In the genomic region with DNA sequence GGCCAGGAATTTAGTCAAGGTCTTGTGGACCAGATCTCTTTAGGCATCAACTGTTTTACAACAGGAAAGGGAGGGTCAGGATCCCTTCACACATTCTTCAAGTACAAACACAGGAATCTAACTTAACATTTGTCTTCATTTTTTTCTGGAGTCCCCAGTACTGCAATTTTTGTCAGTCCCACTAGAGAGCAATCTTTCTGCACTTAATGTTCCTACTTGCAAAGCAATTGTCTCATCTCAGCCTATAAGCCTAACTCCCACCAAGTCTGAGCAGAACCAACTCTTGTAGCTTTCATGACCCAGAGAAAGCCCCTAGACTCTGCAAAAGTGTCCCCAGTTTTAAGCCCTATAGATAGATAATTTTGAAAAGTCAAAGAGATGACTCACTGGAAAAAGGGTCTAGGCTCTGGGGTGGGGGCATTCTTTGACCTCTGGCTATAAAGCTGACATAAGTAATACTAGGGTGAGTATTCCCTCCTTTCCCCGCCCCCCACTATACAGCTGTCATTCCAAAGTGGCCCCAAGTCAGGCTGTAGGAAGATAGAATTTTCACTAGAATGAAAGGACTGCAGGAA, we compare ENCODE assay signal across 1 cellular context.
TF ChIP-seq lines count a peak whose summit lies in the region.

No MANE protein-coding gene starts in this region.

TF ChIP-seq in endothelial cell of umbilical vein, 7 proteins besides CTCF, POLR2A, EP300 and RAD21:
- no peak for TF ChIP-seq JUN (IDR thresholded peaks at IDR 0.05; ENCODE audit: borderline replicate concordance, insufficient read depth, insufficient read length, low read depth)
- no peak for TF ChIP-seq EZH2 (IDR thresholded peaks at IDR 0.05; ENCODE audit: borderline replicate concordance, low read depth, low read length, severe bottlenecking)
- no peak for TF ChIP-seq FOS (IDR thresholded peaks at IDR 0.05; ENCODE audit: borderline replicate concordance, insufficient read depth, low read length)
- TF ChIP-seq GATA2 (IDR thresholded peaks at IDR 0.05; ENCODE audit: insufficient read depth, insufficient read length, low read depth, low read length): no peak
- TF ChIP-seq MYC (IDR thresholded peaks at IDR 0.05; ENCODE audit: low read depth, low read length): no peak
- no peak for TF ChIP-seq MAX (IDR thresholded peaks at IDR 0.05; ENCODE audit: insufficient read depth, insufficient read length)
- TF ChIP-seq POLR2AphosphoS5 (IDR thresholded peaks at IDR 0.05; ENCODE audit: insufficient read depth, low read depth, low read length): no peak
